In the genomic region with DNA sequence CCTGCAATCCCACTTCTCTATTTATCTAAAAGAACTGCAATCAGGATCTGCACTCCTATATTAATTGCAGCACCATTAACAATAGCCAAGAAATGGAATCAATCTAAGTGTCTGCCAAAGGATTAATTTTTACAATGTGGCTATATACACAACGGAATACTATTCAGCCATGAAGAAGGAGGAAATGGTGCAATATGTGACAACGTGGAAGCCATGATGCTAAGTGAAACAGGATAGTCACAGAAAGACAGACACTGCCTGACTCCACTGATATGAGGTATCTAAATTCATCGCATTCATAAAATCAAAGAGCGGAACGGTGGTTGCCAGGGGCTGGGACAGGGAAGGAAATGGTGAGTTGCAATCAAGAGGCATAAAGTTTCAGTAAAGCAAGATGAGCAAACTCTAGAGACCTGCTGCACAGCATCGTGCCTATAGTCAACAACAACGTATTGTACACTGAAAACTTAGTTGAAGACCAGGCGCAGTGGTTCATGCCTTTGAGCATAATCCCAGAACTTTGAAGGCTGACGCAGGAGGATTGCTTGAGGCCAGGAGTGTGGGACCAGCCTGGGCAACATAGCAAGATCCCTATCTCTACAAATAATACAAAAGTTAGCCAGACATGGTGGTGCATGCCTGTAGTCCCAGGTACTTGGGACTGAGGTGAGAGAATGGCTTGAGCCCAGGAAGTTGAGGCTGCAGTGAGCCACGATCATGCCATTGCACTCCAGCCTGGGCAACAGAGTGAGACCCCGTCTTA, we compare ENCODE assay signal across 1 cellular context.
TF ChIP-seq lines count a peak whose summit lies in the region.

No MANE protein-coding gene starts in this region.

TF ChIP-seq in HepG2, 621 proteins besides CTCF, POLR2A, EP300 and RAD21:
- TF ChIP-seq, protein P1, sequence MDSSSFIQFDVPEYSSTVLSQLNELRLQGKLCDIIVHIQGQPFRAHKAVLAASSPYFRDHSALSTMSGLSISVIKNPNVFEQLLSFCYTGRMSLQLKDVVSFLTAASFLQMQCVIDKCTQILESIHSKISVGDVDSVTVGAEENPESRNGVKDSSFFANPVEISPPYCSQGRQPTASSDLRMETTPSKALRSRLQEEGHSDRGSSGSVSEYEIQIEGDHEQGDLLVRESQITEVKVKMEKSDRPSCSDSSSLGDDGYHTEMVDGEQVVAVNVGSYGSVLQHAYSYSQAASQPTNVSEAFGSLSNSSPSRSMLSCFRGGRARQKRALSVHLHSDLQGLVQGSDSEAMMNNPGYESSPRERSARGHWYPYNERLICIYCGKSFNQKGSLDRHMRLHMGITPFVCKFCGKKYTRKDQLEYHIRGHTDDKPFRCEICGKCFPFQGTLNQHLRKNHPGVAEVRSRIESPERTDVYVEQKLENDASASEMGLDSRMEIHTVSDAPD (CRISPR knock-in tag; IDR thresholded peaks at IDR 0.05): no peak
- TF ChIP-seq ZNF878 (CRISPR knock-in tag; IDR thresholded peaks at IDR 0.05) (no peak), ZNF121 (CRISPR knock-in tag; IDR thresholded peaks at IDR 0.05) (peak; percentile 66; the same call in 1 of the 2 replicates), SNRNP70 (IDR thresholded peaks at IDR 0.05; ENCODE audit: low read depth, low read length) (no peak), ZNF296 (CRISPR knock-in tag; conservative IDR thresholded peaks at IDR 0.05) (no peak)
